In genomic region chr2:69322631-69323030, GRCh38 we compare ENCODE assay signal across 23 cellular contexts.
"Had no signal": no experiment of that assay in that cellular context is flagged by ENCODE, and none has a peak within 500 bp of the region (broad histone marks: within the 10 kb centered on the region; RNA-seq: fewer than 3 reads in every experiment).

No MANE protein-coding gene starts in this region.

- H3K4me3 Mint-ChIP-seq: activated T-cell treated with anti-CD3 and anti-CD28 coated beads, Interleukin-2, amount 50 U/mL, for 24 hours; central memory CD8-positive, alpha-beta T cell; nephron; stimulated activated naive CD8-positive, alpha-beta T cell treated with anti-CD3 and anti-CD28 coated beads, Interleukin-15, Interleukin-2, amounts not matched to agents 100 ng/mL and 50 ng/mL, for 24 hours had no signal

- H3K27ac Mint-ChIP-seq: activated naive CD4-positive, alpha-beta T cell treated with anti-CD3 and anti-CD28 coated beads, Interleukin-2, amount 50 U/mL, for 72 hours; activated T-cell treated with anti-CD3 and anti-CD28 coated beads, Interleukin-2, amount 50 U/mL, for 24 hours; nephron; stimulated activated naive CD8-positive, alpha-beta T cell treated with anti-CD3 and anti-CD28 coated beads, Interleukin-15, Interleukin-2, amounts not matched to agents 100 ng/mL and 50 ng/mL, for 24 hours had no signal

- H3K4me1 ChIP-seq: left lung had no signal

- DNase-seq: activated CD4-positive, alpha-beta T cell treated with anti-CD3 and anti-CD28 coated beads for 4 hours; activated CD4-positive, alpha-beta T cell treated with anti-CD3 and anti-CD28 coated beads, Interleukin-2, amount 50 U/mL, for 4 hours; activated CD8-positive, alpha-beta memory T cell treated with anti-CD3 and anti-CD28 coated beads, Interleukin-2, amount 50 U/mL, for 48 hours; activated gamma-delta T cell treated with Interleukin-2 at 50 U/mL for 16 hours; activated T-cell treated with anti-CD3 and anti-CD28 coated beads, Interleukin-2, amount 50 U/mL, for 24 hours; dermis blood vessel endothelial cell; effector CD4-positive, alpha-beta T cell; esophagus squamous epithelium; foreskin melanocyte; kidney glomerular epithelial cell; left lung; posterior cingulate gyrus; right cardiac atrium; stimulated activated CD4-positive, alpha-beta T cell treated with anti-CD3 and anti-CD28 coated beads, Interleukin-12 subunit alpha, Interleukin-12 subunit beta, amount 100 ng/mL, for 4 hours; stimulated activated CD4-positive, alpha-beta T cell treated with anti-CD3 and anti-CD28 coated beads, Interleukin-4, amount 100 ng/mL, for 1 hour; trophoblast cell had no signal

- H3K27me3 Mint-ChIP-seq: activated T-cell treated with anti-CD3 and anti-CD28 coated beads, Interleukin-2, amount 50 U/mL, for 24 hours; central memory CD8-positive, alpha-beta T cell; stimulated activated naive CD8-positive, alpha-beta T cell treated with anti-CD3 and anti-CD28 coated beads, Interleukin-15, Interleukin-2, amounts not matched to agents 100 ng/mL and 50 ng/mL, for 24 hours had no signal

- H3K4me1 Mint-ChIP-seq: central memory CD8-positive, alpha-beta T cell; nephron had no signal

- H3K27me3 ChIP-seq: esophagus squamous epithelium, left lung had no signal

- H3K27ac ChIP-seq: esophagus squamous epithelium, left lung, VCaP had no signal

- H3K4me3 ChIP-seq: esophagus squamous epithelium, left lung, lung, thoracic aorta had no signal

- H3K9me3 ChIP-seq: esophagus squamous epithelium, left lung, thoracic aorta had no signal

- ATAC-seq: activated naive CD4-positive, alpha-beta T cell treated with anti-CD3 and anti-CD28 coated beads, Interleukin-2, amount 50 U/mL, for 72 hours; left lung; right cardiac atrium had no signal

- H3K9me3 Mint-ChIP-seq: central memory CD8-positive, alpha-beta T cell; stimulated activated naive CD8-positive, alpha-beta T cell treated with anti-CD3 and anti-CD28 coated beads, Interleukin-15, Interleukin-2, amounts not matched to agents 100 ng/mL and 50 ng/mL, for 24 hours had no signal
